Comparison of ENCODE assay signal across 3 cellular contexts in the genomic region with DNA sequence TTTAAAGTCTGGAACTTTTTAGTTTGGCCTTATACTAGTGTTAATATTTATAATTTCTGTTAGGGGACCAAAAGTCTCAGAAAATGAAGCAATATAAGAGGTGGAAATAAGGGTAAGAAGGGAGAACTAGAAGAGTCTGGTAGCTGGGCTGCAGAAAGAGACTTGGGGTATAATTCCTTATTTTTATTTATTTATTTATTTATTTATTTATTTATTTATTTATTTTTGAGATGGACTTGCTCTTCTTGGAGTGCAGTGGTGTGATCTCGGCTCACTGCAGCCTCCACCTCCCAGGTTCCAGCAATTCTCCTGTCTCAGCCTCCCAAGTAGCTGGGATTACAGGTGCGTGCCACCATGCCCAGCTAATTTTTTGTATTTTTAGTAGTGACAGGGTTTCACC.
DNase-seq lines count a peak whose midpoint lies in the region; ATAC-seq, FAIRE-seq and TF ChIP-seq lines count a peak whose summit lies in the region.
"Not testable (repeated sequence)": the region's sequence is repeated elsewhere in the genome, so short reads cannot be mapped to it uniquely, and the experiment has no call there.

No MANE protein-coding gene starts in this region.

- not testable (repeated sequence) for H3K9ac ChIP-seq in astrocyte (ENCODE audit: low read length)

- H3K27ac Mint-ChIP-seq in astrocyte (ENCODE audit: unreplicated experiment): peak overlapping the region; percentile 47

- H3K27me3 Mint-ChIP-seq in astrocyte (ENCODE audit: low read depth, unreplicated experiment): not testable (repeated sequence)

- H4K20me1 ChIP-seq in astrocyte (ENCODE audit: insufficient read depth, low read length): peaks cover 14% of the 10 kb centered on the region

- peaks cover 16% of the 10 kb centered on the region for H3K4me1 Mint-ChIP-seq in astrocyte (ENCODE audit: low read depth, unreplicated experiment)

- DNase-seq in A549 (ENCODE audit: low read depth in 1 of 2, low spot score in 1 of 2); astrocyte (ENCODE audit: low read depth): not testable (repeated sequence)

- not testable (repeated sequence) for H3K4me3 Mint-ChIP-seq in astrocyte (ENCODE audit: unreplicated experiment)

- not testable (repeated sequence) for ATAC-seq in A549

- not testable (repeated sequence) for H3K9me3 Mint-ChIP-seq in astrocyte (ENCODE audit: unreplicated experiment)

- not testable (repeated sequence) for H3K36me3 ChIP-seq in HEK293 (ENCODE audit: control insufficient read depth in 2 of 2, insufficient read depth in 1 of 2, low read length in 2 of 2); astrocyte (ENCODE audit: insufficient read depth, low read length)

- 92% methylated on average over 2 of the region's 2 CpGs for WGBS in A549 (ENCODE audit: missing lambda C conversion rate)

- H3K9me3 ChIP-seq in A549; HEK293 (ENCODE audit: control insufficient read depth, insufficient read depth, low read depth, low read length); astrocyte (ENCODE audit: insufficient read depth, low read depth, low read length): not testable (repeated sequence)

- H3K27me3 ChIP-seq in astrocyte (ENCODE audit: insufficient read depth, low read length): not testable (repeated sequence)

- H3K4me1 ChIP-seq in A549; HEK293 (ENCODE audit: control insufficient read depth, insufficient read depth, low read length); astrocyte (ENCODE audit: insufficient read depth, low read length): not testable (repeated sequence)

- H3K4me3 ChIP-seq in A549; HEK293 (ENCODE audit: low read depth, low read length); astrocyte (ENCODE audit: insufficient read depth, low read depth, low read length): not testable (repeated sequence)

- H3K36me3 Mint-ChIP-seq in astrocyte (ENCODE audit: low read depth, unreplicated experiment): not testable (repeated sequence)

- not testable (repeated sequence) for TF ChIP-seq CTCF in A549 (IDR thresholded peaks at IDR 0.05); HEK293 (tag by site-specific recombination; IDR thresholded peaks at IDR 0.05); astrocyte (IDR thresholded peaks at IDR 0.05; ENCODE audit: insufficient read depth, low read depth, low read length)

- CTCF ChIA-PET in A549 (lab: Yijun Ruan, JAX) (interaction anchor here (0.5 to 8.7 kb wide), 6 partner anchors 11 to 88 kb away, joined by 3 to 99 read pairs (median 9); no protein-coding TSS in a partner anchor), HEK293 (lab: Yijun Ruan, JAX) (interaction anchor here (0.7 to 7.0 kb wide), 5 partner anchors 13 to 266 kb away, joined by 3 to 71 read pairs (median 4); no protein-coding TSS in a partner anchor)

- not testable (repeated sequence) for TF ChIP-seq POLR2A in A549 (IDR thresholded peaks at IDR 0.05; ENCODE audit: low read length)

- not testable (repeated sequence) for TF ChIP-seq RAD21 in A549 (conservative IDR thresholded peaks at IDR 0.05 in 1 of 2, IDR thresholded peaks at IDR 0.05 in 1 of 2)

- FAIRE-seq in A549 (lab: Jason Lieb, UNC); astrocyte (lab: Jason Lieb, UNC): not testable (repeated sequence)

- not testable (repeated sequence) for H3K27ac ChIP-seq in A549; HEK293 (ENCODE audit: extremely low read depth, low read depth, low read length); astrocyte (ENCODE audit: low read depth, low read length)

- POLR2A ChIA-PET in A549 (lab: Yijun Ruan, JAX); HEK293 (lab: Yijun Ruan, JAX): not testable (repeated sequence)

- H3K4me2 ChIP-seq in A549; astrocyte (ENCODE audit: low read length): not testable (repeated sequence)

- H3K79me2 ChIP-seq in astrocyte (ENCODE audit: insufficient read depth, low read length): not testable (repeated sequence)

- H2AFZ ChIP-seq in astrocyte (ENCODE audit: low read depth, low read length): not testable (repeated sequence)

- TF ChIP-seq EP300 in A549 (IDR thresholded peaks at IDR 0.05): not testable (repeated sequence)

TF ChIP-seq in A549, 52 proteins besides CTCF, POLR2A, EP300 and RAD21:
- TF ChIP-seq ZC3H11A (IDR thresholded peaks at IDR 0.05): peak; percentile 90

TF ChIP-seq in HEK293, 187 proteins besides CTCF, POLR2A, EP300 and RAD21 (continues in another document):
- TF ChIP-seq ZNF426 (tag by site-specific recombination; IDR thresholded peaks at IDR 0.05) (peak; percentile 82), ZBTB8A (tag by site-specific recombination; IDR thresholded peaks at IDR 0.05) (peak; percentile 70), ZNF654 (tag by site-specific recombination; IDR thresholded peaks at IDR 0.05; ENCODE audit: low read depth) (peak; percentile 39), GFI1B (tag by site-specific recombination; IDR thresholded peaks at IDR 0.05) (0 out of 2 replicates have a peak, but pooled peaks have one; percentile 12), ZNF555 (tag by site-specific recombination; conservative IDR thresholded peaks at IDR 0.05) (peak; percentile 79), ZNF530 (tag by site-specific recombination; IDR thresholded peaks at IDR 0.05; ENCODE audit: low read depth) (0 out of 2 replicates have a peak, but pooled peaks have one; percentile 52), ZNF623 (tag by site-specific recombination; IDR thresholded peaks at IDR 0.05) (peak; percentile 70), ZNF266 (tag by site-specific recombination; IDR thresholded peaks at IDR 0.05; ENCODE audit: low read depth) (peak; percentile 80), ZNF433 (tag by site-specific recombination; IDR thresholded peaks at IDR 0.05; ENCODE audit: low read depth) (peak; percentile 77), ZNF664 (tag by site-specific recombination; IDR thresholded peaks at IDR 0.05) (peak; percentile 60; the same call in 1 of the 2 replicates), ZNF394 (tag by site-specific recombination; IDR thresholded peaks at IDR 0.05; ENCODE audit: borderline replicate concordance) (peak; percentile 94; the same call in 1 of the 2 replicates)
- TF ChIP-seq, protein P1, sequence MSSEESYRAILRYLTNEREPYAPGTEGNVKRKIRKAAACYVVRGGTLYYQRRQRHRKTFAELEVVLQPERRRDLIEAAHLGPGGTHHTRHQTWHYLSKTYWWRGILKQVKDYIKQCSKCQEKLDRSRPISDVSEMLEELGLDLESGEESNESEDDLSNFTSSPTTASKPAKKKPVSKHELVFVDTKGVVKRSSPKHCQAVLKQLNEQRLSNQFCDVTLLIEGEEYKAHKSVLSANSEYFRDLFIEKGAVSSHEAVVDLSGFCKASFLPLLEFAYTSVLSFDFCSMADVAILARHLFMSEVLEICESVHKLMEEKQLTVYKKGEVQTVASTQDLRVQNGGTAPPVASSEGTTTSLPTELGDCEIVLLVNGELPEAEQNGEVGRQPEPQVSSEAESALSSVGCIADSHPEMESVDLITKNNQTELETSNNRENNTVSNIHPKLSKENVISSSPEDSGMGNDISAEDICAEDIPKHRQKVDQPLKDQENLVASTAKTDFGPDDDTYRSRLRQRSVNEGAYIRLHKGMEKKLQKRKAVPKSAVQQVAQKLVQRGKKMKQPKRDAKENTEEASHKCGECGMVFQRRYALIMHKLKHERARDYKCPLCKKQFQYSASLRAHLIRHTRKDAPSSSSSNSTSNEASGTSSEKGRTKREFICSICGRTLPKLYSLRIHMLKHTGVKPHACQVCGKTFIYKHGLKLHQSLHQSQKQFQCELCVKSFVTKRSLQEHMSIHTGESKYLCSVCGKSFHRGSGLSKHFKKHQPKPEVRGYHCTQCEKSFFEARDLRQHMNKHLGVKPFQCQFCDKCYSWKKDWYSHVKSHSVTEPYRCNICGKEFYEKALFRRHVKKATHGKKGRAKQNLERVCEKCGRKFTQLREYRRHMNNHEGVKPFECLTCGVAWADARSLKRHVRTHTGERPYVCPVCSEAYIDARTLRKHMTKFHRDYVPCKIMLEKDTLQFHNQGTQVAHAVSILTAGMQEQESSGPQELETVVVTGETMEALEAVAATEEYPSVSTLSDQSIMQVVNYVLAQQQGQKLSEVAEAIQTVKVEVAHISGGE (tag by site-specific recombination; conservative IDR thresholded peaks at IDR 0.05; ENCODE audit: low read depth): peak; percentile 64; the same call in 1 of the 2 replicates
- TF ChIP-seq, protein P2, sequence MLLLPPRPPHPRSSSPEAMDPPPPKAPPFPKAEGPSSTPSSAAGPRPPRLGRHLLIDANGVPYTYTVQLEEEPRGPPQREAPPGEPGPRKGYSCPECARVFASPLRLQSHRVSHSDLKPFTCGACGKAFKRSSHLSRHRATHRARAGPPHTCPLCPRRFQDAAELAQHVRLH (tag by site-specific recombination; IDR thresholded peaks at IDR 0.05): 0 out of 2 replicates have a peak, but pooled peaks have one; percentile 57
- TF ChIP-seq, protein P3, sequence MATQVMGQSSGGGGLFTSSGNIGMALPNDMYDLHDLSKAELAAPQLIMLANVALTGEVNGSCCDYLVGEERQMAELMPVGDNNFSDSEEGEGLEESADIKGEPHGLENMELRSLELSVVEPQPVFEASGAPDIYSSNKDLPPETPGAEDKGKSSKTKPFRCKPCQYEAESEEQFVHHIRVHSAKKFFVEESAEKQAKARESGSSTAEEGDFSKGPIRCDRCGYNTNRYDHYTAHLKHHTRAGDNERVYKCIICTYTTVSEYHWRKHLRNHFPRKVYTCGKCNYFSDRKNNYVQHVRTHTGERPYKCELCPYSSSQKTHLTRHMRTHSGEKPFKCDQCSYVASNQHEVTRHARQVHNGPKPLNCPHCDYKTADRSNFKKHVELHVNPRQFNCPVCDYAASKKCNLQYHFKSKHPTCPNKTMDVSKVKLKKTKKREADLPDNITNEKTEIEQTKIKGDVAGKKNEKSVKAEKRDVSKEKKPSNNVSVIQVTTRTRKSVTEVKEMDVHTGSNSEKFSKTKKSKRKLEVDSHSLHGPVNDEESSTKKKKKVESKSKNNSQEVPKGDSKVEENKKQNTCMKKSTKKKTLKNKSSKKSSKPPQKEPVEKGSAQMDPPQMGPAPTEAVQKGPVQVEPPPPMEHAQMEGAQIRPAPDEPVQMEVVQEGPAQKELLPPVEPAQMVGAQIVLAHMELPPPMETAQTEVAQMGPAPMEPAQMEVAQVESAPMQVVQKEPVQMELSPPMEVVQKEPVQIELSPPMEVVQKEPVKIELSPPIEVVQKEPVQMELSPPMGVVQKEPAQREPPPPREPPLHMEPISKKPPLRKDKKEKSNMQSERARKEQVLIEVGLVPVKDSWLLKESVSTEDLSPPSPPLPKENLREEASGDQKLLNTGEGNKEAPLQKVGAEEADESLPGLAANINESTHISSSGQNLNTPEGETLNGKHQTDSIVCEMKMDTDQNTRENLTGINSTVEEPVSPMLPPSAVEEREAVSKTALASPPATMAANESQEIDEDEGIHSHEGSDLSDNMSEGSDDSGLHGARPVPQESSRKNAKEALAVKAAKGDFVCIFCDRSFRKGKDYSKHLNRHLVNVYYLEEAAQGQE (tag by site-specific recombination; IDR thresholded peaks at IDR 0.05): peak; percentile 70
